ENCODE assay signal across 17 cellular contexts in genomic region chr13:100637380-100637779, GRCh38. TPM values are rescaled to one million over a fixed set of nuclear protein-coding genes. Genes with fewer than 3 reads are reported as not detected.
A peak's percentile ranks its signal among the peaks of the same experiment; 100 is the strongest.
DNase-seq lines count a peak whose midpoint lies in the region; ATAC-seq and TF ChIP-seq lines count a peak whose summit lies in the region.
"Had no signal": no experiment of that assay in that cellular context is flagged by ENCODE, and none has a peak within 500 bp of the region (broad histone marks: within the 10 kb centered on the region; RNA-seq: fewer than 3 reads in every experiment).

No MANE protein-coding gene starts in this region.

- TF ChIP-seq CTCF in dorsolateral prefrontal cortex (IDR thresholded peaks at IDR 0.05 in 54 of 56, conservative IDR thresholded peaks at IDR 0.05 in 2 of 56; ENCODE audit: low read depth in 1 of 56, partially characterized antibody in 56 of 56): no peak
- no peak for TF ChIP-seq CTCF in neural cell (IDR thresholded peaks at IDR 0.05; ENCODE audit: poor library complexity, severe bottlenecking)

- no peak for ATAC-seq in GM18909 (IDR thresholded peaks at IDR 0.05; ENCODE audit: poor library complexity, unreplicated experiment)
- ATAC-seq: GM23338 had no signal

- peaks cover 16% of the 10 kb centered on the region for H3K36me3 ChIP-seq in neural cell (ENCODE audit: insufficient read depth, low read length)

- peaks cover 3% of the 10 kb centered on the region for H3F3A ChIP-seq in neural cell (ENCODE audit: insufficient read depth, low read length, poor library complexity, severe bottlenecking)

- H2AFZ ChIP-seq in neural cell (ENCODE audit: low read depth, low read length): no peak overlapping the region
- H2AFZ ChIP-seq: GM23338 had no signal

- H3K27ac ChIP-seq in caudate nucleus (ENCODE audit: low read depth, low read length): peak overlapping the region; percentile 85
- peak overlapping the region in 55 of 59 donors; percentile 20 to 95 (median 87) for H3K27ac ChIP-seq in dorsolateral prefrontal cortex
- peak overlapping the region; percentile 48 for H3K27ac ChIP-seq in neural cell (ENCODE audit: low read length)
- peak overlapping the region; percentile 88 for H3K27ac ChIP-seq in substantia nigra (ENCODE audit: low read depth, low read length, poor library complexity, severe bottlenecking)

- H3K27me3 ChIP-seq in dorsolateral prefrontal cortex (no peaks in the 10 kb centered on the region), neural cell (ENCODE audit: insufficient read depth, low read depth, low read length) (no peaks in the 10 kb centered on the region)

- H3K9me2 ChIP-seq in neural cell (ENCODE audit: insufficient read depth, low read length): no peaks in the 10 kb centered on the region

- no peaks in the 10 kb centered on the region for H4K20me1 ChIP-seq in neural cell (ENCODE audit: insufficient read depth)

- no peak overlapping the region for H3K4me2 ChIP-seq in neural cell (ENCODE audit: low read length)
- H3K4me2 ChIP-seq: GM23338 had no signal

- no peaks in the 10 kb centered on the region for H3K9me3 ChIP-seq in neural cell (ENCODE audit: low read length)

- intact Hi-C loops in dorsolateral prefrontal cortex (cut with DNase I): loop anchor here in 1 of 2 donors (2.0 kb wide), 1 partner anchor 37 kb away; the partner anchor contains the start of gene TMTC4

- no peaks in the 10 kb centered on the region for H3K79me2 ChIP-seq in neural cell (replicated peaks; ENCODE audit: insufficient read depth, low read length)

- no peak for DNase-seq in caudate nucleus (lab: John Stamatoyannopoulos, UW)
- no peak for DNase-seq in dorsolateral prefrontal cortex
- no peak for DNase-seq in substantia nigra (lab: John Stamatoyannopoulos, UW)
- no peak for DNase-seq in OCI-M2 (lab: John Stamatoyannopoulos, UW; ENCODE audit: unreplicated experiment)
- no peak for DNase-seq in GM03348 (ENCODE audit: low spot score)
- DNase-seq in stimulated activated CD4-positive, alpha-beta T cell treated with anti-CD3 and anti-CD28 coated beads, Interleukin-4, amount 100 ng/mL, for 4 hours: no peak
- DNase-seq: Calu3; CD4-positive, alpha-beta memory T cell; COR-L47; DMS53; DMS79 treated with DMSO at 0.1 percent for 48 hours; GF-D8; H9; HFFc6 had no signal

- no peak for TF ChIP-seq RAD21 in neural cell (conservative IDR thresholded peaks at IDR 0.05)

- no peak for TF ChIP-seq EP300 in neural cell (conservative IDR thresholded peaks at IDR 0.05; ENCODE audit: poor library complexity, severe bottlenecking)

- H3K9ac ChIP-seq in neural cell (ENCODE audit: low read length): peak overlapping the region; percentile 7

- H3K4me3 ChIP-seq in dorsolateral prefrontal cortex (no peak overlapping the region), neural cell (ENCODE audit: low read length) (no peak overlapping the region)
- H3K4me3 ChIP-seq: GM23338 had no signal

TF ChIP-seq in neural cell, 6 proteins besides CTCF, POLR2A, EP300 and RAD21:
- no peak for TF ChIP-seq POLR2AphosphoS5 (IDR thresholded peaks at IDR 0.05)
- TF ChIP-seq SMC3 (conservative IDR thresholded peaks at IDR 0.05; ENCODE audit: poor library complexity): no peak
- TF ChIP-seq REST (IDR thresholded peaks at IDR 0.05; ENCODE audit: borderline replicate concordance): no peak
- TF ChIP-seq EZH2 (IDR thresholded peaks at IDR 0.05; ENCODE audit: borderline replicate concordance, insufficient read depth, low read length, poor library complexity, severe bottlenecking): no peak
- TF ChIP-seq TAF1 (IDR thresholded peaks at IDR 0.05; ENCODE audit: low read depth): no peak
- no peak for TF ChIP-seq MXI1 (conservative IDR thresholded peaks at IDR 0.05; ENCODE audit: poor library complexity, severe bottlenecking)
TF ChIP-seq in neural cell: peak in this region for 0.

RNA-seq across cellular contexts. Expression of gene TMTC4, which starts 37.2 kb away (rescaled TPM):
- 100 to 1,000 TPM in 4 of 120 experiments, 10 to 100 TPM in 116; 15.7 to 223 (median 42.8) TPM for total RNA-seq in dorsolateral prefrontal cortex
- 119 and 123 TPM in 2 replicates for polyA plus RNA-seq in neural cell
- 182 and 183 TPM in 2 replicates for polyA minus RNA-seq in neural cell

RNA-seq across cellular contexts. Expression of gene GGACT, which starts 48.8 kb away (rescaled TPM):
- 10 to 100 TPM in 1 of 120 experiments, 1 to 10 TPM in 114, under 1 TPM in 5; 0.56 to 10.3 (median 2.8) TPM for total RNA-seq in dorsolateral prefrontal cortex
- polyA plus RNA-seq in neural cell: 1.7 TPM in 2 replicates
- polyA minus RNA-seq in neural cell: 2.1 and 3.2 TPM in 2 replicates
